In genomic region chr12:57810450-57810849, GRCh38 we compare ENCODE assay signal across 16 cellular contexts. TPM values are rescaled to one million over a fixed set of nuclear protein-coding genes. Genes with fewer than 3 reads are reported as not detected.
DNase-seq lines count a peak whose midpoint lies in the region; ATAC-seq lines count a peak whose summit lies in the region.
"Had no signal": no experiment of that assay in that cellular context is flagged by ENCODE, and none has a peak within 500 bp of the region (broad histone marks: within the 10 kb centered on the region; RNA-seq: fewer than 3 reads in every experiment).

No MANE protein-coding gene starts in this region.

- H3K79me2 ChIP-seq in GM23248 (ENCODE audit: insufficient read depth), result no peaks in the 10 kb centered on the region

- H3F3A ChIP-seq in GM23248 (ENCODE audit: insufficient read depth), result no peaks in the 10 kb centered on the region; the same call in 1 of the 2 replicates

- no peak overlapping the region for H2AFZ ChIP-seq in GM23248

- WGBS in GM23248 (ENCODE audit: low coverage in 1 of 2, low lambda C conversion rate in 2 of 2, missing lambda C conversion rate in 2 of 2), 2 experiments, result 95% methylated on average over 5 of the region's 5 CpGs

- peaks cover 6% of the 10 kb centered on the region; the same call in 1 of the 2 replicates for H3K36me3 ChIP-seq in GM23248 (ENCODE audit: low read depth)
- peaks cover 71% of the 10 kb centered on the region for H3K36me3 ChIP-seq in adipocyte (ENCODE audit: control insufficient read depth, insufficient read depth, low read length, severe bottlenecking)

- no peak overlapping the region for H3K9ac ChIP-seq in GM23248
- no peak overlapping the region for H3K9ac ChIP-seq in adipocyte (ENCODE audit: low read length)

- peak; percentile 62 for DNase-seq in GM23248
- peak; percentile 86 for DNase-seq in M059J (ENCODE audit: low read depth)
- DNase-seq in adipocyte (ENCODE audit: low read depth), result peak; percentile 28
- peak; percentile 38 for DNase-seq in inferior parietal cortex (ENCODE audit: extremely low spot score)
- no peak for DNase-seq in NCI-H2107 treated with DMSO at 0.1 percent for 48 hours (lab: John Stamatoyannopoulos, UW; ENCODE audit: unreplicated experiment)
- no peak for DNase-seq in Right ventricle myocardium inferior (ENCODE audit: missing footprints)
- no peak for DNase-seq in activated naive CD4-positive, alpha-beta T cell treated with anti-CD3 and anti-CD28 coated beads, Interleukin-2, amount 50 U/mL, for 16 hours
- no peak for DNase-seq in stimulated activated CD8-positive, alpha-beta memory T cell treated with anti-CD3 and anti-CD28 coated beads, Interleukin-4, amount 100 ng/mL, for 48 hours
- DNase-seq: CD4-positive, CD25-positive, alpha-beta regulatory T cell; central memory CD4-positive, alpha-beta T cell; kidney; NCI-H1048; NCI-H446 treated with DMSO at 0.1 percent for 48 hours; substantia nigra had no signal

- no peak overlapping the region for H3K4me2 ChIP-seq in GM23248 (ENCODE audit: unreplicated experiment)

- H3K27me3 ChIP-seq in GM23248 (replicated peaks; ENCODE audit: insufficient read depth), result no peaks in the 10 kb centered on the region
- no peaks in the 10 kb centered on the region for H3K27me3 ChIP-seq in adipocyte (replicated peaks; ENCODE audit: control insufficient read depth, insufficient read depth, low read length)
- H3K27me3 ChIP-seq: SJSA1 had no signal

- H3K9me2 ChIP-seq in GM23248 (ENCODE audit: insufficient read depth), result no peaks in the 10 kb centered on the region

- H3K27ac ChIP-seq in GM23248, result no peak overlapping the region
- H3K27ac ChIP-seq: SJSA1 had no signal

- H3K4me1 ChIP-seq in GM23248 (ENCODE audit: insufficient read depth), result no peaks in the 10 kb centered on the region; the same call in 1 of the 2 replicates
- H3K4me1 ChIP-seq in adipocyte (ENCODE audit: control insufficient read depth, insufficient read depth, low read length), result peaks cover 15% of the 10 kb centered on the region

- H3K4me3 ChIP-seq in GM23248, result no peak overlapping the region
- H3K4me3 ChIP-seq in adipocyte (ENCODE audit: low read length), result no peak overlapping the region
- H3K4me3 ChIP-seq: SJSA1 had no signal

- H3K9me3 ChIP-seq in GM23248 (ENCODE audit: low read depth), result no peaks in the 10 kb centered on the region
- H3K9me3 ChIP-seq in adipocyte (ENCODE audit: control insufficient read depth, low read length), result no peaks in the 10 kb centered on the region

- no peak for ATAC-seq in Right ventricle myocardium inferior
- ATAC-seq: activated T-helper 17 cell treated with anti-CD3 and anti-CD28 coated beads, Interleukin-2, amount 50 U/mL, for 72 hours had no signal

- intact Hi-C loops in Right ventricle myocardium inferior (cut with DNase I), result no loop called here

- no peaks in the 10 kb centered on the region for H4K20me1 ChIP-seq in GM23248 (ENCODE audit: insufficient read depth)

- in situ Hi-C loops in GM23248 (cut with MboI), result no loop called here

RNA-seq across cellular contexts. Expression of gene AVIL, which starts 8.1 kb away (rescaled TPM):
- total RNA-seq in GM23248 (2014; rRNA removed; shearing (Covaris generic)), result 1.4 and 3.4 TPM in 2 replicates
- 1.9 and 2.4 TPM in 2 replicates for polyA plus RNA-seq in GM23248 (2016; fragmentation: Nextera tagmentation; extraction: Ambion mirVana)
- total RNA-seq in M059J (2014; rRNA removed; shearing (Covaris generic)), result 0.10 TPM in 1 of 2 replicates, not detected in the other
- total RNA-seq in Right ventricle myocardium inferior, result 2.1 TPM

RNA-seq across cellular contexts. Expression of gene TSFM, which starts 27.9 kb away (rescaled TPM):
- 13.0 and 37.9 TPM in 2 replicates for total RNA-seq in GM23248 (2014; rRNA removed; shearing (Covaris generic))
- polyA plus RNA-seq in GM23248 (2016; fragmentation: Nextera tagmentation; extraction: Ambion mirVana), result 36.1 and 42.2 TPM in 2 replicates
- total RNA-seq in M059J (2014; rRNA removed; shearing (Covaris generic)), result 27.6 and 37.9 TPM in 2 replicates
- 48.2 TPM for total RNA-seq in Right ventricle myocardium inferior

RNA-seq across cellular contexts. Expression of gene CTDSP2, which starts 36.1 kb away (rescaled TPM):
- total RNA-seq in GM23248 (2014; rRNA removed; shearing (Covaris generic)), result 97.3 and 109 TPM in 2 replicates
- 51.7 and 52.7 TPM in 2 replicates for polyA plus RNA-seq in GM23248 (2016; fragmentation: Nextera tagmentation; extraction: Ambion mirVana)
- 37.3 and 44.2 TPM in 2 replicates for total RNA-seq in M059J (2014; rRNA removed; shearing (Covaris generic))
- total RNA-seq in Right ventricle myocardium inferior, result 105 TPM

RNA-seq across cellular contexts. Expression of gene EEF1AKMT3, which starts 38.0 kb away (rescaled TPM):
- 7.0 and 12.4 TPM in 2 replicates for total RNA-seq in GM23248 (2014; rRNA removed; shearing (Covaris generic))
- 15.0 and 15.7 TPM in 2 replicates for polyA plus RNA-seq in GM23248 (2016; fragmentation: Nextera tagmentation; extraction: Ambion mirVana)
- 6.6 and 8.9 TPM in 2 replicates for total RNA-seq in M059J (2014; rRNA removed; shearing (Covaris generic))
- total RNA-seq in Right ventricle myocardium inferior, result 1.2 TPM

RNA-seq across cellular contexts. Expression of gene METTL1, which starts 38.5 kb away (rescaled TPM):
- 3.7 and 7.3 TPM in 2 replicates for total RNA-seq in GM23248 (2014; rRNA removed; shearing (Covaris generic))
- polyA plus RNA-seq in GM23248 (2016; fragmentation: Nextera tagmentation; extraction: Ambion mirVana), result 29.8 and 33.2 TPM in 2 replicates
- 8.4 and 12.4 TPM in 2 replicates for total RNA-seq in M059J (2014; rRNA removed; shearing (Covaris generic))
- total RNA-seq in Right ventricle myocardium inferior, result 7.0 TPM

Comparison
In these comparisons a context has a peak if more than half of its experiments do, and no peak if none do; other contexts are left out.
1. DNase-seq: peak in GM23248 (single experiment), M059J (single experiment), adipocyte (single experiment) and inferior parietal cortex (single experiment); none in NCI-H2107 treated with DMSO at 0.1 percent for 48 hours (single experiment), Right ventricle myocardium inferior (single experiment), activated naive CD4-positive, alpha-beta T cell treated with anti-CD3 and anti-CD28 coated beads, Interleukin-2, amount 50 U/mL, for 16 hours (single experiment) and stimulated activated CD8-positive, alpha-beta memory T cell treated with anti-CD3 and anti-CD28 coated beads, Interleukin-4, amount 100 ng/mL, for 48 hours (single experiment).